Comparison of ENCODE assay signal across 2 cellular contexts in genomic region chr10:47724111-47724510, GRCh38. TPM values are rescaled to one million over a fixed set of nuclear protein-coding genes. Genes with fewer than 3 reads are reported as not detected.
"Had no signal": no experiment of that assay in that cellular context is flagged by ENCODE, and none has a peak within 500 bp of the region (broad histone marks: within the 10 kb centered on the region; RNA-seq: fewer than 3 reads in every experiment).

No MANE protein-coding gene starts in this region.

RNA-seq across cellular contexts. Expression of gene SYT15B, which starts 39.3 kb away (rescaled TPM):
- total RNA-seq: foreskin keratinocyte, skeletal muscle tissue had no signal
- polyA plus RNA-seq: foreskin keratinocyte had no signal
